ENCODE assay signal across 8 cellular contexts in genomic region chr3:119676771-119677640, GRCh38. TPM values are rescaled to one million over a fixed set of nuclear protein-coding genes. Genes with fewer than 3 reads are reported as not detected.
DNase-seq lines count a peak whose midpoint lies in the region; ATAC-seq and TF ChIP-seq lines count a peak whose summit lies in the region.

COX17 (minus strand) TSS chr3:119677406; CDS start chr3:119677310, 96 bp downstream.

- no peak for TF ChIP-seq POLR2A in testis (IDR thresholded peaks at IDR 0.05)

- peak within 1 kb of the TSS; percentile 92 to 94 for H3K27ac Mint-ChIP-seq in activated naive CD4-positive, alpha-beta T cell treated with anti-CD3 and anti-CD28 coated beads, Interleukin-2, amount 50 U/mL, for 72 hours

- peak within 1 kb of the TSS; percentile 89 to 95 for H3K27ac ChIP-seq in testis

- H3K4me3 ChIP-seq in GM06990 (replicated peaks; ENCODE audit: low read depth, low read length) (peak within 1 kb of the TSS; percentile 75), testis (peak within 1 kb of the TSS; percentile 75 to 85)

- H3K36me3 ChIP-seq in GM06990 (ENCODE audit: control insufficient read depth, insufficient read depth, low read length) (peaks cover 5% of the 10 kb centered on the region), testis (ENCODE audit: low read depth, missing control alignments) (no peaks in the 10 kb centered on the region)

- H3K36me3 Mint-ChIP-seq in activated naive CD4-positive, alpha-beta T cell treated with anti-CD3 and anti-CD28 coated beads, Interleukin-2, amount 50 U/mL, for 72 hours, result peaks cover 17 to 35% of the 10 kb centered on the region in 2 donors

- no peaks in the 10 kb centered on the region for H3K9me3 ChIP-seq in testis

- no peaks in the 10 kb centered on the region for H3K9me3 Mint-ChIP-seq in activated naive CD4-positive, alpha-beta T cell treated with anti-CD3 and anti-CD28 coated beads, Interleukin-2, amount 50 U/mL, for 72 hours

- no peak for TF ChIP-seq CTCF in GM06990 (IDR thresholded peaks at IDR 0.05; ENCODE audit: insufficient read depth, low read length, poor library complexity, severe bottlenecking)
- no peak for TF ChIP-seq CTCF in omental fat pad (IDR thresholded peaks at IDR 0.05)
- TF ChIP-seq CTCF in testis (IDR thresholded peaks at IDR 0.05), result no peak

- WGBS in testis, 2 donors, result 1% methylated on average over 39 to 49 of the region's 54 CpGs

- H3K4me1 ChIP-seq in testis, result peaks cover 10% of the 10 kb centered on the region

- intact Hi-C loops in testis (cut with DNase I; ENCODE audit: low total_unique reads), result no loop called here

- ATAC-seq in HG02610 (IDR thresholded peaks at IDR 0.05; ENCODE audit: unreplicated experiment) (peak; percentile 87), omental fat pad (ENCODE audit: low FRiP score) (peak; percentile 95)
- ATAC-seq in activated naive CD4-positive, alpha-beta T cell treated with anti-CD3 and anti-CD28 coated beads, Interleukin-2, amount 50 U/mL, for 72 hours, result peak; percentile 89 to 90

- DNase-seq in GM06990 (ENCODE audit: extremely low read depth, insufficient read length) (peak; percentile 97), NCI-H1092 treated with DMSO at 0.1 percent for 48 hours (lab: John Stamatoyannopoulos, UW) (peak; percentile 97), SKM-1 (lab: John Stamatoyannopoulos, UW; ENCODE audit: unreplicated experiment) (peak; percentile 94), glomerular visceral epithelial cell (ENCODE audit: extremely low spot score) (peak; percentile 96), omental fat pad (ENCODE audit: low spot score) (peak; percentile 84), testis (peak; percentile 97)
- peak; percentile 89 to 95 for DNase-seq in activated naive CD4-positive, alpha-beta T cell treated with anti-CD3 and anti-CD28 coated beads, Interleukin-2, amount 50 U/mL, for 72 hours (ENCODE audit: low spot score in 2 of 2)

- no peaks in the 10 kb centered on the region for H3K27me3 ChIP-seq in GM06990 (replicated peaks; ENCODE audit: control insufficient read depth, insufficient read depth, low read length)
- no peaks in the 10 kb centered on the region for H3K27me3 ChIP-seq in testis

RNA-seq across cellular contexts. Expression of gene COX17, which starts in this region (rescaled TPM):
- total RNA-seq in activated naive CD4-positive, alpha-beta T cell treated with anti-CD3 and anti-CD28 coated beads, Interleukin-2, amount 50 U/mL, for 72 hours, result 10 to 100 TPM; 76.2 to 78.2 TPM
- total RNA-seq in omental fat pad, result 10 to 100 TPM; 22.1 to 45.7 (median 31.6) TPM
- 10 to 100 TPM; 35.4 to 39.1 TPM for total RNA-seq in testis
- 81.7 TPM for polyA plus RNA-seq in testis (ENCODE audit: insufficient read depth, low read depth, low replicate concordance)

Comparison
In these comparisons a context has a peak if more than half of its experiments do, and no peak if none do; other contexts are left out.
1. Peak in every context shown above with its lines: DNase-seq, ATAC-seq, H3K4me3 ChIP-seq and H3K27ac ChIP-seq.